16 cellular contexts compared by ENCODE assay signal in genomic region chr1:227967815-227968214, GRCh38. TPM values are rescaled to one million over a fixed set of nuclear protein-coding genes. Genes with fewer than 3 reads are reported as not detected.
"Had no signal": no experiment of that assay in that cellular context is flagged by ENCODE, and none has a peak within 500 bp of the region (broad histone marks: within the 10 kb centered on the region; RNA-seq: fewer than 3 reads in every experiment).

No MANE protein-coding gene starts in this region.

RNA-seq across cellular contexts. Expression of gene WNT9A, which starts 20.1 kb away (rescaled TPM):
- total RNA-seq: activated CD4-positive, alpha-beta T cell treated with anti-CD3 and anti-CD28 coated beads, Interleukin-2, amount 10 ng/mL, durations not matched to agents 24 days and 14 days; activated CD8-positive, alpha-beta T cell treated with anti-CD3 and anti-CD28 coated beads for 36 hours had no signal

RNA-seq across cellular contexts. Expression of gene WNT3A, which starts 39.0 kb away (rescaled TPM):
- total RNA-seq: activated CD4-positive, alpha-beta T cell treated with anti-CD3 and anti-CD28 coated beads, Interleukin-2, amount 10 ng/mL, durations not matched to agents 24 days and 14 days; activated CD8-positive, alpha-beta T cell treated with anti-CD3 and anti-CD28 coated beads for 36 hours; activated naive CD8-positive, alpha-beta T cell treated with anti-CD3 and anti-CD28 coated beads, Interleukin-2, amount 10 ng/mL, durations not matched to agents 7 days and 5 days; activated T-helper 17 cell treated with anti-CD3 and anti-CD28 coated beads, Interleukin-2, amount 50 U/mL, for 72 hours; cardiac septum; dermis microvascular lymphatic vessel endothelial cell; fibroblast of lung; gastroesophageal sphincter; heart left ventricle; left ventricle myocardium inferior; mammary epithelial cell; myocyte; occipital lobe; progenitor cell of endocrine pancreas; subcutaneous adipose tissue; thyroid gland had no signal
- polyA plus RNA-seq: fibroblast of lung, heart left ventricle had no signal
